Comparison of ENCODE assay signal across 1 cellular context in the genomic region with DNA sequence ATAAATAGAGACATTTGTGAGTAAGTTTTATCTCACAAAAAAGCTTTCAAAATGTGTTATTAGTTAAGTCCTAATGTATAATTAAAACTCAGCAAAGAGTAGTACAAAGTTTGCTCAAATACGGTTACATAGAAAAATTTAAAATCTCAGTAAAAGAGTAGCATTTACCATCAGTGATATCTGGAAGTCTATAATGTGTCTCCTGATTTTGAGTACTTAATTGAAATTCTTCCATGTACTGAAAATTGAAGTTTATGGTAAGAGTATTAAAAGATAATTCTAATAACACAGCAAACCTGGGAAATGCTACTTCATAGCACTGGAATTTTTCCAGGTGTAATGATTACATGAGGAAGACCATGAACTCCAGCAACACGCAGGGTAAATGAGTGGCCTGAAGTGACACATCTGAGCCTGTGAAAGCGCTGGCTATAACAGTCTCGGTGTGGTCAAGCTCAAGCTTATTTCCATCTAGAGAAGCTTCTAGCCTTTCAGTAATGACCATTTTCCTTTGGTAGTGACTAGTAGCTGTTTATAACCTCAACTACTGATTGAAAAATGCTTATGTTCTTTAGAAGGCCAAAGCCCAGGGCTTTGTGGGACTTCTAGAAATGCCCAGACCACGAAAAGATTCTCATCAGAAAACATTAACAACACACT.
TF ChIP-seq lines count a peak whose summit lies in the region.

No MANE protein-coding gene starts in this region.

TF ChIP-seq in HepG2, 621 proteins besides CTCF, POLR2A, EP300 and RAD21 (continued from another document):
- TF ChIP-seq IRX3 (CRISPR knock-in tag; IDR thresholded peaks at IDR 0.05; ENCODE audit: borderline replicate concordance, low read depth) (no peak), KLF12 (CRISPR knock-in tag; IDR thresholded peaks at IDR 0.05; ENCODE audit: borderline replicate concordance) (no peak), SMC3 (IDR thresholded peaks at IDR 0.05; ENCODE audit: low read length) (0 out of 2 replicates have a peak, but pooled peaks have one; percentile 25), ZBTB42 (CRISPR knock-in tag; IDR thresholded peaks at IDR 0.05) (no peak; the same call in 1 of the 2 replicates), DPF2 (CRISPR knock-in tag; IDR thresholded peaks at IDR 0.05; ENCODE audit: borderline replicate concordance, low read depth) (peak; percentile 8; the same call in 1 of the 2 replicates), ZBTB3 (CRISPR knock-in tag; IDR thresholded peaks at IDR 0.05; ENCODE audit: borderline replicate concordance, low read depth) (peak; percentile 60; the same call in 1 of the 2 replicates), ATF1 (CRISPR knock-in tag; IDR thresholded peaks at IDR 0.05) (0 out of 2 replicates have a peak, but pooled peaks have one; percentile 23), ARID3A (IDR thresholded peaks at IDR 0.05; ENCODE audit: low read depth, low read length) (peak; percentile 48), GABPB1 (CRISPR knock-in tag; IDR thresholded peaks at IDR 0.05) (no peak), ZNF124 (CRISPR knock-in tag; IDR thresholded peaks at IDR 0.05) (no peak), ZNF496 (CRISPR knock-in tag; IDR thresholded peaks at IDR 0.05; ENCODE audit: insufficient replicate concordance) (no peak), FOXP1 (IDR thresholded peaks at IDR 0.05) (no peak), FOXP1 (CRISPR knock-in tag; IDR thresholded peaks at IDR 0.05) (peak; percentile 68), GATAD2A (CRISPR knock-in tag; IDR thresholded peaks at IDR 0.05) (peak; percentile 59), ZNF331 (CRISPR knock-in tag; IDR thresholded peaks at IDR 0.05) (0 out of 2 replicates have a peak, but pooled peaks have one; percentile 37)
- TF ChIP-seq, protein P1, sequence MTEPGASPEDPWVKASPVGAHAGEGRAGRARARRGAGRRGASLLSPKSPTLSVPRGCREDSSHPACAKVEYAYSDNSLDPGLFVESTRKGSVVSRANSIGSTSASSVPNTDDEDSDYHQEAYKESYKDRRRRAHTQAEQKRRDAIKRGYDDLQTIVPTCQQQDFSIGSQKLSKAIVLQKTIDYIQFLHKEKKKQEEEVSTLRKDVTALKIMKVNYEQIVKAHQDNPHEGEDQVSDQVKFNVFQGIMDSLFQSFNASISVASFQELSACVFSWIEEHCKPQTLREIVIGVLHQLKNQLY (CRISPR knock-in tag; IDR thresholded peaks at IDR 0.05): peak; percentile 38; the same call in 1 of the 2 replicates
- TF ChIP-seq, protein P2, sequence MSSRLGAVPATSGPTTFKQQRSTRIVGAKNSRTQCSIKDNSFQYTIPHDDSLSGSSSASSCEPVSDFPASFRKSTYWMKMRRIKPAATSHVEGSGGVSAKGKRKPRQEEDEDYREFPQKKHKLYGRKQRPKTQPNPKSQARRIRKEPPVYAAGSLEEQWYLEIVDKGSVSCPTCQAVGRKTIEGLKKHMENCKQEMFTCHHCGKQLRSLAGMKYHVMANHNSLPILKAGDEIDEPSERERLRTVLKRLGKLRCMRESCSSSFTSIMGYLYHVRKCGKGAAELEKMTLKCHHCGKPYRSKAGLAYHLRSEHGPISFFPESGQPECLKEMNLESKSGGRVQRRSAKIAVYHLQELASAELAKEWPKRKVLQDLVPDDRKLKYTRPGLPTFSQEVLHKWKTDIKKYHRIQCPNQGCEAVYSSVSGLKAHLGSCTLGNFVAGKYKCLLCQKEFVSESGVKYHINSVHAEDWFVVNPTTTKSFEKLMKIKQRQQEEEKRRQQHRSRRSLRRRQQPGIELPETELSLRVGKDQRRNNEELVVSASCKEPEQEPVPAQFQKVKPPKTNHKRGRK (CRISPR knock-in tag; IDR thresholded peaks at IDR 0.05): no peak
